8 cellular contexts compared by ENCODE assay signal in genomic region chr17:58344047-58344790, GRCh38. TPM values are rescaled to one million over a fixed set of nuclear protein-coding genes. Genes with fewer than 3 reads are reported as not detected.
DNase-seq lines count a peak whose midpoint lies in the region; ATAC-seq and TF ChIP-seq lines count a peak whose summit lies in the region.

No MANE protein-coding gene starts in this region.

- TF ChIP-seq CTCF in neutrophil (IDR thresholded peaks at IDR 0.05) (no peak), foreskin keratinocyte (conservative IDR thresholded peaks at IDR 0.05) (no peak)

- peaks cover 65% of the 10 kb centered on the region for H3K36me3 ChIP-seq in neutrophil

- no peaks in the 10 kb centered on the region for H3K9me3 ChIP-seq in neutrophil

- H3K4me1 ChIP-seq in neutrophil (ENCODE audit: control insufficient read depth in 1 of 2, insufficient read depth in 1 of 2, low read depth in 1 of 2, low read length in 1 of 2): peaks cover 75 to 77% of the 10 kb centered on the region in 2 experiments
- H3K4me1 ChIP-seq in foreskin keratinocyte: no peaks in the 10 kb centered on the region

- H3K27ac ChIP-seq in neutrophil: peak overlapping the region; percentile 100
- H3K27ac ChIP-seq in foreskin keratinocyte: no peak overlapping the region

- H3K4me3 ChIP-seq in neutrophil (ENCODE audit: low read depth in 1 of 2, low read length in 1 of 2): peak overlapping the region; percentile 18 to 41

- H3K27me3 ChIP-seq in neutrophil (no peaks in the 10 kb centered on the region), foreskin keratinocyte (no peaks in the 10 kb centered on the region)

- ATAC-seq in GM18517 (IDR thresholded peaks at IDR 0.05; ENCODE audit: unreplicated experiment) (peak; percentile 85), HG02885 (IDR thresholded peaks at IDR 0.05; ENCODE audit: poor library complexity, unreplicated experiment) (peak; percentile 87), foreskin keratinocyte (no peak)

- in situ Hi-C loops in G401 (cut with HindIII; ENCODE audit: low sequenced_read_pairs): no loop called here

- peak; percentile 18 for DNase-seq in RPMI7951 (ENCODE audit: low read depth)
- peak; percentile 91 for DNase-seq in activated naive CD4-positive, alpha-beta T cell treated with Interleukin-2 at 50 U/mL for 16 hours
- no peak for DNase-seq in G401 (ENCODE audit: low spot score)
- DNase-seq in NCI-H774 (lab: John Stamatoyannopoulos, UW): no peak
- DNase-seq in foreskin keratinocyte: no peak

RNA-seq across cellular contexts. Expression of gene SUPT4H1, which starts 7.8 kb away (rescaled TPM):
- 61.0 and 61.4 TPM in 2 replicates for total RNA-seq in RPMI7951 (2014; rRNA removed; shearing (Covaris generic))
- 58.7 and 73.6 TPM in 2 replicates for total RNA-seq in G401 (2014; rRNA removed; shearing (Covaris generic))
- 70.1 and 73.0 TPM in 2 replicates for total RNA-seq in foreskin keratinocyte
- polyA plus RNA-seq in foreskin keratinocyte: 118 and 127 TPM in 2 replicates

RNA-seq across cellular contexts. Expression of gene TSPOAP1, which starts 15.6 kb away (rescaled TPM):
- total RNA-seq in RPMI7951 (2014; rRNA removed; shearing (Covaris generic)): 0.68 and 0.84 TPM in 2 replicates
- not detected in 2 replicates for total RNA-seq in G401 (2014; rRNA removed; shearing (Covaris generic))
- total RNA-seq in foreskin keratinocyte: 0.37 and 0.74 TPM in 2 replicates
- 0.32 and 0.39 TPM in 2 replicates for polyA plus RNA-seq in foreskin keratinocyte

Comparison
In these comparisons a context has a peak if more than half of its experiments do, and no peak if none do; other contexts are left out.
1. DNase-seq: peak in RPMI7951 (single experiment) and activated naive CD4-positive, alpha-beta T cell treated with Interleukin-2 at 50 U/mL for 16 hours (single experiment); none in G401 (single experiment), NCI-H774 (single experiment) and foreskin keratinocyte (0 of 2).